Comparison of ENCODE assay signal across 17 cellular contexts in the genomic region with DNA sequence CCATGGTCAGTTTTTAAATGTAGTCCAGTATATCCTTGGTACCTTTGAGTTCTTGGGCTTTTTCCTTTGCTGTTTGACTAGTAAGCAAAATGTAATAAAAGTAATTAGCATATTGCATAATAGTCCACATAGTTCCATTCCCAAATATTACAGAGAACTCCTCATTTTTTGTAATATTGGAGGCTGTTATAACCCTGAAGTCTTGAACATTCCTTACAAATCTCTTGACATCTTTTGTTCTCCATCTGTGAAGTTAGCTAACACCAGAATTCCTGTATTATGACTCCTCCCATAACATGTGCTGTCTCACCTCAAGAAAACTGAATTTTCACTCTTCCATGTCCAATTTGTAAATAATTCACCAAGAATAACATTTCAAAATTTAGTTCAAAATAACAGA. TPM values are rescaled to one million over a fixed set of nuclear protein-coding genes. Genes with fewer than 3 reads are reported as not detected.
DNase-seq lines count a peak whose midpoint lies in the region; ATAC-seq and TF ChIP-seq lines count a peak whose summit lies in the region.
"Had no signal": no experiment of that assay in that cellular context is flagged by ENCODE, and none has a peak within 500 bp of the region (broad histone marks: within the 10 kb centered on the region; RNA-seq: fewer than 3 reads in every experiment).

No MANE protein-coding gene starts in this region.

- peak; percentile 16 for DNase-seq in AG20443 (ENCODE audit: low spot score)
- DNase-seq in HCEC 1CT, result peak; percentile 44
- DNase-seq in chondrocyte (ENCODE audit: low spot score), result no peak
- no peak for DNase-seq in mesothelial cell of epicardium (ENCODE audit: low spot score in 2 of 2, unreplicated experiment in 2 of 2)
- no peak for DNase-seq in stimulated activated CD4-positive, alpha-beta T cell treated with anti-CD3 and anti-CD28 coated beads, Interleukin-15, amount 100 ng/mL, for 24 hours
- DNase-seq in stimulated activated CD4-positive, alpha-beta T cell treated with anti-CD3 and anti-CD28 coated beads, Interleukin-4, amount 100 ng/mL, for 1 hour, result no peak
- DNase-seq: activated B cell treated with CpG ODN at 0.5 μM for 24 hours; activated naive CD4-positive, alpha-beta T cell treated with anti-CD3 and anti-CD28 coated beads, Interleukin-2, amount 50 U/mL, for 16 hours; BE2C; effector memory CD8-positive, alpha-beta T cell; H9; left ventricle myocardium superior; NCI-H1436; right cardiac atrium had no signal

- H3K4me3 Mint-ChIP-seq in chondrocyte (ENCODE audit: unreplicated experiment) (no peak overlapping the region), mesothelial cell of epicardium (no peak overlapping the region)
- H3K4me3 Mint-ChIP-seq: activated B cell treated with CpG ODN at 0.5 μM for 24 hours; effector memory CD8-positive, alpha-beta T cell; H9; T-helper 1 cell treated with Interleukin-12 subunit alpha and Interleukin-12 subunit beta and Interleukin-4 antibody, amounts not matched to agents 30 μg/mL and 1 μg/mL, for 36 hours had no signal

- H3K27ac Mint-ChIP-seq in chondrocyte (ENCODE audit: unreplicated experiment) (peak overlapping the region; percentile 37), mesothelial cell of epicardium (peak overlapping the region; percentile 23)
- H3K27ac Mint-ChIP-seq: activated B cell treated with CpG ODN at 0.5 μM for 24 hours; T-helper 1 cell treated with Interleukin-12 subunit alpha and Interleukin-12 subunit beta and Interleukin-4 antibody, amounts not matched to agents 30 μg/mL and 1 μg/mL, for 36 hours had no signal

- no peaks in the 10 kb centered on the region for H3K36me3 Mint-ChIP-seq in chondrocyte (ENCODE audit: low read depth)
- peaks cover 15% of the 10 kb centered on the region for H3K36me3 Mint-ChIP-seq in mesothelial cell of epicardium

- H3K27me3 Mint-ChIP-seq in chondrocyte (ENCODE audit: low read depth) (no peaks in the 10 kb centered on the region), mesothelial cell of epicardium (ENCODE audit: low read depth) (no peaks in the 10 kb centered on the region)
- H3K27me3 Mint-ChIP-seq: activated B cell treated with CpG ODN at 0.5 μM for 24 hours; effector memory CD8-positive, alpha-beta T cell had no signal

- H3K9me3 Mint-ChIP-seq in chondrocyte (ENCODE audit: low read depth) (no peaks in the 10 kb centered on the region), mesothelial cell of epicardium (peaks cover 4% of the 10 kb centered on the region)
- H3K9me3 Mint-ChIP-seq: activated B cell treated with CpG ODN at 0.5 μM for 24 hours; effector memory CD8-positive, alpha-beta T cell; H9; T-helper 1 cell treated with Interleukin-12 subunit alpha and Interleukin-12 subunit beta and Interleukin-4 antibody, amounts not matched to agents 30 μg/mL and 1 μg/mL, for 36 hours had no signal

- H3K4me1 Mint-ChIP-seq in chondrocyte (ENCODE audit: low read depth), result peaks cover 44% of the 10 kb centered on the region
- H3K4me1 Mint-ChIP-seq in mesothelial cell of epicardium, result peaks cover 22% of the 10 kb centered on the region

- TF ChIP-seq CTCF in chondrocyte (IDR thresholded peaks at IDR 0.05) (no peak), mesothelial cell of epicardium (IDR thresholded peaks at IDR 0.05; ENCODE audit: unreplicated experiment) (no peak)

- no peak for ATAC-seq in HG03432 (IDR thresholded peaks at IDR 0.05; ENCODE audit: unreplicated experiment)
- ATAC-seq: effector memory CD8-positive, alpha-beta T cell; left ventricle myocardium superior; right cardiac atrium; Right ventricle myocardium inferior had no signal

RNA-seq across cellular contexts. Expression of a gene that starts 17.1 kb away (rescaled TPM):
- total RNA-seq in chondrocyte (48.3 to 62.3 TPM (median 54.2 TPM) in 3 replicates), mesothelial cell of epicardium (88.9 to 111 TPM (median 97.0 TPM) in 3 replicates)

Comparison
In these comparisons a context has a peak if more than half of its experiments do, and no peak if none do; other contexts are left out.
1. DNase-seq: peak in AG20443 (single experiment) and HCEC 1CT (single experiment); none in chondrocyte (single experiment), mesothelial cell of epicardium (0 of 2), stimulated activated CD4-positive, alpha-beta T cell treated with anti-CD3 and anti-CD28 coated beads, Interleukin-15, amount 100 ng/mL, for 24 hours (single experiment) and stimulated activated CD4-positive, alpha-beta T cell treated with anti-CD3 and anti-CD28 coated beads, Interleukin-4, amount 100 ng/mL, for 1 hour (single experiment).